In the genomic region with DNA sequence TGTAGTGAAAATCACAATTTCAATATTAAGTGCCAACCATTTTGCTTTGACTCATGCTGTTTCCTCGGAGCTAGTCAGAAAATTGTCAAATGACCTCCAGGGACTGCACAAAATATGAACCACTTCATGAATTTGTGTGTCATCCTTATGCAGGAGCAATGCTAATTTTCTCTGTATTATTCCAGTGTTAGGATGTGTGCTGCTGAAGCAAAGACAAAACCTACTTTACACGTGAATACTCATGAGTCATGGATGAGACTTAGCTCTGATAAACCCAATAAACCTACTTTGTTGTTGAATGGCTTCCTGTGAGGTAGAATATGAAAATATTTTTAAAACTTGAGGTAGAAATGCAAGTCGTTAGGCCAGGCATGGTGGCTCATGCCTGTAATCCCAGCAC, we compare ENCODE assay signal across 15 cellular contexts.
"Had no signal": no experiment of that assay in that cellular context is flagged by ENCODE, and none has a peak within 500 bp of the region (broad histone marks: within the 10 kb centered on the region; RNA-seq: fewer than 3 reads in every experiment).

No MANE protein-coding gene starts in this region.

- H3K27ac Mint-ChIP-seq: activated T-helper 1 cell treated with anti-CD3 and anti-CD28 coated beads, Interleukin-12 subunit alpha, Interleukin-12 subunit beta, Interleukin-2, Interleukin-4 antibody, amounts not matched to agents 30 ng/mL and 10 ng/mL and 1 ng/mL, durations not matched to agents 14 hours and 24 hours and 36 hours; mesothelial cell of epicardium; neural progenitor cell had no signal

- H3K4me1 Mint-ChIP-seq: mesothelial cell of epicardium, neural progenitor cell had no signal

- H3K4me3 Mint-ChIP-seq: activated T-helper 1 cell treated with anti-CD3 and anti-CD28 coated beads, Interleukin-12 subunit alpha, Interleukin-12 subunit beta, Interleukin-2, Interleukin-4 antibody, amounts not matched to agents 30 ng/mL and 10 ng/mL and 1 ng/mL, durations not matched to agents 14 hours and 24 hours and 36 hours; mesothelial cell of epicardium; neural progenitor cell had no signal

- H3K4me3 ChIP-seq: ascending aorta, colonic mucosa, neural progenitor cell, pancreas, stomach, thoracic aorta had no signal

- ATAC-seq: pancreas had no signal

- H3K9me3 Mint-ChIP-seq: activated T-helper 1 cell treated with anti-CD3 and anti-CD28 coated beads, Interleukin-12 subunit alpha, Interleukin-12 subunit beta, Interleukin-2, Interleukin-4 antibody, amounts not matched to agents 30 ng/mL and 10 ng/mL and 1 ng/mL, durations not matched to agents 14 hours and 24 hours and 36 hours; mesothelial cell of epicardium had no signal

- H3K36me3 Mint-ChIP-seq: mesothelial cell of epicardium, neural progenitor cell had no signal

- DNase-seq: activated CD4-positive, alpha-beta T cell treated with anti-CD3 and anti-CD28 coated beads for 4 hours; activated naive CD4-positive, alpha-beta T cell; caudate nucleus; colonic mucosa; hippocampal formation; pancreas; retina; stimulated activated CD4-positive, alpha-beta T cell treated with anti-CD3 and anti-CD28 coated beads, Interleukin-15, amount 100 ng/mL, for 24 hours; stomach; WERI-Rb-1 had no signal
